ENCODE assay signal across 1 cellular context in genomic region chr17:40113110-40113960, GRCh38.
A peak's percentile ranks its signal among the peaks of the same experiment; 100 is the strongest.
TF ChIP-seq lines count a peak whose summit lies in the region.

No MANE protein-coding gene starts in this region.

TF ChIP-seq in K562, 482 proteins besides CTCF, POLR2A, EP300 and RAD21 (continued from another document and continues in another):
- TF ChIP-seq ZNF655 (CRISPR knock-in tag; IDR thresholded peaks at IDR 0.05): no peak
- TF ChIP-seq CLOCK (CRISPR knock-in tag; IDR thresholded peaks at IDR 0.05; ENCODE audit: borderline replicate concordance): no peak
- no peak for TF ChIP-seq TBL1XR1 (IDR thresholded peaks at IDR 0.05; ENCODE audit: low read length in 2 of 2)
- TF ChIP-seq AFF4 (CRISPR knock-in tag; IDR thresholded peaks at IDR 0.05): no peak
- TF ChIP-seq KDM1A (IDR thresholded peaks at IDR 0.05): no peak
- TF ChIP-seq KLF13 (tag; IDR thresholded peaks at IDR 0.05; ENCODE audit: borderline replicate concordance, low read depth): peak; percentile 98
- no peak for TF ChIP-seq HNRNPL (IDR thresholded peaks at IDR 0.05; ENCODE audit: low read depth, low read length)
- peak; percentile 81 for TF ChIP-seq EGR1 (conservative IDR thresholded peaks at IDR 0.05)
- 0 out of 2 replicates have a peak, but pooled peaks have one; percentile 49 for TF ChIP-seq MTA3 (IDR thresholded peaks at IDR 0.05; ENCODE audit: borderline replicate concordance)
- no peak for TF ChIP-seq SREBF1 (IDR thresholded peaks at IDR 0.05; ENCODE audit: borderline replicate concordance, low read depth, low read length)
- TF ChIP-seq NCOR1 (IDR thresholded peaks at IDR 0.05): peak; percentile 29; the same call in 1 of the 2 replicates
- TF ChIP-seq ZNF3 (CRISPR knock-in tag; IDR thresholded peaks at IDR 0.05): no peak
- no peak for TF ChIP-seq ZNF165 (CRISPR knock-in tag; IDR thresholded peaks at IDR 0.05; ENCODE audit: borderline replicate concordance)
- no peak for TF ChIP-seq TEAD1 (CRISPR knock-in tag; IDR thresholded peaks at IDR 0.05)
- TF ChIP-seq PTTG1 (tag; IDR thresholded peaks at IDR 0.05; ENCODE audit: low read depth): no peak
- TF ChIP-seq HBP1 (CRISPR knock-in tag; IDR thresholded peaks at IDR 0.05): peak; percentile 60; the same call in 1 of the 2 replicates
- no peak for TF ChIP-seq MCM3 (IDR thresholded peaks at IDR 0.05)
- TF ChIP-seq BACH1 (tag; IDR thresholded peaks at IDR 0.05): no peak
- no peak for TF ChIP-seq DDX20 (tag; IDR thresholded peaks at IDR 0.05; ENCODE audit: low read depth)
- no peak for TF ChIP-seq ZNF644 (tag; IDR thresholded peaks at IDR 0.05; ENCODE audit: low read depth)
- no peak for TF ChIP-seq NFE2 (IDR thresholded peaks at IDR 0.05; ENCODE audit: low read depth)
- TF ChIP-seq PATZ1 (CRISPR knock-in tag; IDR thresholded peaks at IDR 0.05; ENCODE audit: borderline replicate concordance): no peak
- no peak for TF ChIP-seq HSF4 (CRISPR knock-in tag; IDR thresholded peaks at IDR 0.05; ENCODE audit: borderline replicate concordance)
- TF ChIP-seq ZNF639 (CRISPR knock-in tag; conservative IDR thresholded peaks at IDR 0.05 in 1 of 2, IDR thresholded peaks at IDR 0.05 in 1 of 2): 0 out of 4 replicates have a peak, but pooled peaks of 1 of the 2 experiments have one; percentile 54
- TF ChIP-seq ETV1 (tag; conservative IDR thresholded peaks at IDR 0.05; ENCODE audit: low read depth): peak; percentile 63
- TF ChIP-seq RBM15 (IDR thresholded peaks at IDR 0.05; ENCODE audit: insufficient read depth, low read length): no peak
- no peak for TF ChIP-seq DIDO1 (tag; IDR thresholded peaks at IDR 0.05; ENCODE audit: low read depth)
- TF ChIP-seq ELK1 (CRISPR knock-in tag; IDR thresholded peaks at IDR 0.05): no peak
- no peak for TF ChIP-seq STAT6 (CRISPR knock-in tag; IDR thresholded peaks at IDR 0.05)
- TF ChIP-seq TSHZ1 (CRISPR knock-in tag; IDR thresholded peaks at IDR 0.05): no peak
- no peak for TF ChIP-seq PREB (CRISPR knock-in tag; IDR thresholded peaks at IDR 0.05)
- no peak for TF ChIP-seq HDGF (IDR thresholded peaks at IDR 0.05)
